In the genomic region with DNA sequence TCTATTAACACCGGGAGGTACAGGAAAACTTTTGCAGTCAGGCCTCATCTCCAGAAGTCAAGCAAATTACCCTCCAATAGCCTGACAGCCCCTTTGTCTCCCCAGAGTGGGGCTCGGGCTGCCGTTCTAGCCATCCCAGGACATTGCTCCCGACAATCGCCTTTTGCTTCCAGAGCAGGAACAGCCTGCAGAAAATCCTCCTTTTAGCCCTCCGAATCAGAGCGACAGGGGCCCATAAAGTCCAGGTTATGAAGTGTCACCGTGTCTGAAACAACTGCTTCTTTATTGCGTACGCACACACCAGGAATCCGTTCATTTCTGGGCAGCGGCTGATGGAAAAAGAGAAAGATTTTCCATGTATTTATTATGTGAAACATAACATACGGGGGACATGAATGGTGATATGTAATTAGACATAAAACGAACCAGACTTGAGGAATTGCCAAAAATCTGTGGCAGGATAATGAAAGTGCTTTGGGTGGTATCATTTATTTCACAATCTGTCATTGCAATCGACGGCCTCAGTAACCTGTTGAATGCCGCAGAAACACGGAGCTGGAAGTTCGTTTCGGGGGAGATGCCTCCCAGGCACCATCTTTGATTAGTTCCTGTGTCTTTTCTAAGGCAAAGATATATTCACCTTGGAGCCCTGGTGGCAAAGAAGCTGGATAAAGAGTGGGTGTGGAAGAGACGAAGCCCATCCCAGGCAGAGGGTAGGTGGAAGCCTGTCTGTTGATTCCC, we compare ENCODE assay signal across 31 cellular contexts. TPM values are rescaled to one million over a fixed set of nuclear protein-coding genes. Genes with fewer than 3 reads are reported as not detected.
"Had no signal": no experiment of that assay in that cellular context is flagged by ENCODE, and none has a peak within 500 bp of the region (broad histone marks: within the 10 kb centered on the region; RNA-seq: fewer than 3 reads in every experiment).

No MANE protein-coding gene starts in this region.

- DNase-seq: dermis blood vessel endothelial cell; effector memory CD4-positive, alpha-beta T cell; foreskin melanocyte; glutamatergic neuron; heart right ventricle; hypothalamus; immature natural killer cell; islet precursor cell; kidney glomerular epithelial cell; left colon; left ventricle myocardium superior; lower lobe of right lung; natural killer cell; pancreas; right lobe of liver; small intestine; stimulated activated CD4-positive, alpha-beta T cell treated with anti-CD3 and anti-CD28 coated beads, Interleukin-12 subunit alpha, Interleukin-12 subunit beta, amount 100 ng/mL, for 4 hours; stimulated activated CD4-positive, alpha-beta T cell treated with anti-CD3 and anti-CD28 coated beads, Interleukin-1b, Interleukin-23, amount 100 ng/mL, for 48 hours; stimulated activated CD4-positive, alpha-beta T cell treated with anti-CD3 and anti-CD28 coated beads, Interleukin-4, amount 100 ng/mL, for 1 hour; stimulated activated CD8-positive, alpha-beta memory T cell treated with anti-CD3 and anti-CD28 coated beads, Interleukin-4, amount 100 ng/mL, for 48 hours; stimulated activated naive CD4-positive, alpha-beta T cell; stimulated activated naive CD8-positive, alpha-beta T cell treated with anti-CD3 and anti-CD28 coated beads, Interleukin-15, amount 100 ng/mL, for 72 hours; thyroid gland; trophoblast cell had no signal

- H3K4me3 Mint-ChIP-seq: immature natural killer cell; natural killer cell; neural crest cell; stimulated activated naive CD8-positive, alpha-beta T cell treated with anti-CD3 and anti-CD28 coated beads, Interleukin-15, amount 100 ng/mL, for 72 hours had no signal

- ATAC-seq: heart right ventricle; left colon; left ventricle myocardium superior; lower lobe of right lung; natural killer cell; pancreas; right lobe of liver; stimulated activated naive CD8-positive, alpha-beta T cell treated with anti-CD3 and anti-CD28 coated beads, Interleukin-15, amount 100 ng/mL, for 72 hours had no signal

- H3K27ac Mint-ChIP-seq: immature natural killer cell; natural killer cell; progenitor cell of endocrine pancreas; stimulated activated naive CD8-positive, alpha-beta T cell treated with anti-CD3 and anti-CD28 coated beads, Interleukin-15, amount 100 ng/mL, for 72 hours had no signal

- H3K4me1 Mint-ChIP-seq: immature natural killer cell; natural killer cell; stimulated activated naive CD8-positive, alpha-beta T cell treated with anti-CD3 and anti-CD28 coated beads, Interleukin-15, amount 100 ng/mL, for 72 hours had no signal

- H3K27ac ChIP-seq: coronary artery, esophagus muscularis mucosa, heart right ventricle, lower lobe of right lung, neutrophil, pancreas, right lobe of liver, thyroid gland had no signal

- H3K36me3 Mint-ChIP-seq: immature natural killer cell, natural killer cell had no signal

- H3K9me3 Mint-ChIP-seq: immature natural killer cell; natural killer cell; neural crest cell; stimulated activated naive CD8-positive, alpha-beta T cell treated with anti-CD3 and anti-CD28 coated beads, Interleukin-15, amount 100 ng/mL, for 72 hours had no signal

RNA-seq across cellular contexts. Expression of a gene that starts 48.0 kb away (rescaled TPM):
- total RNA-seq: dermis blood vessel endothelial cell, endothelial cell of umbilical vein, mononuclear cell had no signal
